In genomic region chr2:196987654-196988364, GRCh38 we compare ENCODE assay signal across 8 cellular contexts.
DNase-seq lines count a peak whose midpoint lies in the region; ATAC-seq and FAIRE-seq lines count a peak whose summit lies in the region.

No MANE protein-coding gene starts in this region.

- no peaks in the 10 kb centered on the region for H3K27me3 ChIP-seq in small intestine (ENCODE audit: control insufficient read depth in 2 of 2, insufficient read depth in 2 of 2, low read length in 2 of 2)

- H3K27ac ChIP-seq in small intestine (ENCODE audit: low read depth in 1 of 2, low read length in 1 of 2), result no peak overlapping the region

- 3 to 6% (median 3%) methylated on average over 6 of the region's 6 CpGs for WGBS in small intestine, 3 donors

- peak; percentile 78 for ATAC-seq in HG03442 (IDR thresholded peaks at IDR 0.05; ENCODE audit: unreplicated experiment)

- H3K36me3 ChIP-seq in small intestine (ENCODE audit: control insufficient read depth in 2 of 2, insufficient read depth in 2 of 2, low read length in 2 of 2), result no peaks in the 10 kb centered on the region

- peak; percentile 83 for FAIRE-seq in small intestine (lab: Jason Lieb, UNC)

- H3K4me3 ChIP-seq in small intestine (ENCODE audit: low read depth in 1 of 2, low read length in 2 of 2), result no peak overlapping the region

- H3K4me1 ChIP-seq in small intestine (ENCODE audit: control insufficient read depth in 2 of 2, insufficient read depth in 1 of 2, low read depth in 1 of 2, low read length in 1 of 2), result no peaks in the 10 kb centered on the region

- no peaks in the 10 kb centered on the region for H3K9me3 ChIP-seq in small intestine (ENCODE audit: control insufficient read depth, low read depth)

- DNase-seq in activated T-cell treated with anti-CD3 and anti-CD28 coated beads for 24 hours (ENCODE audit: low read depth) (peak; percentile 42), OCI-M2 (lab: John Stamatoyannopoulos, UW; ENCODE audit: unreplicated experiment) (peak; percentile 37), astrocyte of the hippocampus (ENCODE audit: low read depth, low spot score) (peak; percentile 94), iris pigment epithelial cell (ENCODE audit: low read depth) (peak; percentile 98), small intestine (peak; percentile 90), cerebellar nuclear complex (lab: John Stamatoyannopoulos, UW) (no peak)
- no peak for DNase-seq in activated T-cell treated with anti-CD3 and anti-CD28 coated beads, Interleukin-2, amount 50 U/mL, for 1 hour

Comparison
In these comparisons a context has a peak if more than half of its experiments do, and no peak if none do; other contexts are left out.
1. DNase-seq: peak in activated T-cell treated with anti-CD3 and anti-CD28 coated beads for 24 hours (single experiment), OCI-M2 (single experiment), astrocyte of the hippocampus (single experiment), iris pigment epithelial cell (single experiment) and small intestine (single experiment); none in activated T-cell treated with anti-CD3 and anti-CD28 coated beads, Interleukin-2, amount 50 U/mL, for 1 hour (single experiment) and cerebellar nuclear complex (0 of 2).